Comparison of ENCODE assay signal across 28 cellular contexts in genomic region chr2:168793596-168793995, GRCh38. TPM values are rescaled to one million over a fixed set of nuclear protein-coding genes. Genes with fewer than 3 reads are reported as not detected.
"Had no signal": no experiment of that assay in that cellular context is flagged by ENCODE, and none has a peak within 500 bp of the region (broad histone marks: within the 10 kb centered on the region; RNA-seq: fewer than 3 reads in every experiment).

No MANE protein-coding gene starts in this region.

- H3K27ac Mint-ChIP-seq: dendritic cell treated with granulocyte-macrophage colony-stimulating factor and Interleukin-4, amounts not matched to agents 40 ng/mL and 50 ng/mL, for 4 days; naive thymus-derived CD4-positive, alpha-beta T cell; nephron; stimulated activated effector memory CD8-positive, alpha-beta T cell treated with anti-CD3 and anti-CD28 coated beads, Interleukin-12 subunit alpha, Interleukin-12 subunit beta, amount 100 ng/mL, for 72 hours had no signal

- H3K27ac ChIP-seq: colonic mucosa, esophagus muscularis mucosa, heart left ventricle, hepatocyte, left lung, prostate gland, right atrium auricular region, stomach, thyroid gland, vagina had no signal

- H3K4me2 ChIP-seq: hepatocyte had no signal

- H3K4me1 Mint-ChIP-seq: naive thymus-derived CD4-positive, alpha-beta T cell; stimulated activated effector memory CD8-positive, alpha-beta T cell treated with anti-CD3 and anti-CD28 coated beads, Interleukin-12 subunit alpha, Interleukin-12 subunit beta, amount 100 ng/mL, for 72 hours had no signal

- H3K27me3 Mint-ChIP-seq: dendritic cell treated with granulocyte-macrophage colony-stimulating factor and Interleukin-4, amounts not matched to agents 40 ng/mL and 50 ng/mL, for 4 days had no signal

- H3K4me3 ChIP-seq: colonic mucosa, esophagus muscularis mucosa, heart left ventricle, hepatocyte, left lung, prostate gland, right atrium auricular region, stomach, thyroid gland, vagina had no signal

- H3K79me2 ChIP-seq: hepatocyte had no signal

- H3K36me3 Mint-ChIP-seq: naive thymus-derived CD4-positive, alpha-beta T cell; stimulated activated effector memory CD8-positive, alpha-beta T cell treated with anti-CD3 and anti-CD28 coated beads, Interleukin-12 subunit alpha, Interleukin-12 subunit beta, amount 100 ng/mL, for 72 hours had no signal

- FAIRE-seq: endothelial cell of umbilical vein, frontal cortex, islet of Langerhans had no signal

- H3K9me3 ChIP-seq: colonic mucosa, esophagus muscularis mucosa, heart left ventricle, left lung, prostate gland, right atrium auricular region, stomach, thyroid gland, vagina had no signal

- H2AFZ ChIP-seq: hepatocyte had no signal

- H3K36me3 ChIP-seq: colonic mucosa, esophagus muscularis mucosa, heart left ventricle, left lung, prostate gland, right atrium auricular region, stomach, thyroid gland, vagina had no signal

- ATAC-seq: heart left ventricle; left cardiac atrium; left lung; naive thymus-derived CD4-positive, alpha-beta T cell; sciatic nerve; stimulated activated effector memory CD8-positive, alpha-beta T cell treated with anti-CD3 and anti-CD28 coated beads, Interleukin-12 subunit alpha, Interleukin-12 subunit beta, amount 100 ng/mL, for 72 hours had no signal

- H3K27me3 ChIP-seq: colonic mucosa, esophagus muscularis mucosa, heart left ventricle, hepatocyte, left lung, right atrium auricular region, stomach, thyroid gland, vagina had no signal

- H3K4me1 ChIP-seq: prostate gland, vagina had no signal

- H3K9me3 Mint-ChIP-seq: dendritic cell treated with granulocyte-macrophage colony-stimulating factor and Interleukin-4, amounts not matched to agents 40 ng/mL and 50 ng/mL, for 4 days; stimulated activated effector memory CD8-positive, alpha-beta T cell treated with anti-CD3 and anti-CD28 coated beads, Interleukin-12 subunit alpha, Interleukin-12 subunit beta, amount 100 ng/mL, for 72 hours had no signal

- DNase-seq: colonic mucosa; effector CD8-positive, alpha-beta T cell; heart left ventricle; left cardiac atrium; left lung; mesendoderm; midbrain; naive thymus-derived CD4-positive, alpha-beta T cell; nucleus accumbens; stimulated activated CD4-positive, alpha-beta T cell treated with anti-CD3 and anti-CD28 coated beads, Interleukin-2, amount 100 ng/mL, for 24 hours; stimulated activated CD4-positive, alpha-beta T cell treated with anti-CD3 and anti-CD28 coated beads, Interleukin-4, amount 100 ng/mL, for 24 hours; stimulated activated naive CD4-positive, alpha-beta T cell treated with Interleukin-2 at 50 U/mL for 16 hours; stomach; thyroid gland; trophoblast cell had no signal

- H3K4me3 Mint-ChIP-seq: dendritic cell treated with granulocyte-macrophage colony-stimulating factor and Interleukin-4, amounts not matched to agents 40 ng/mL and 50 ng/mL, for 4 days; naive thymus-derived CD4-positive, alpha-beta T cell; nephron; stimulated activated effector memory CD8-positive, alpha-beta T cell treated with anti-CD3 and anti-CD28 coated beads, Interleukin-12 subunit alpha, Interleukin-12 subunit beta, amount 100 ng/mL, for 72 hours had no signal

RNA-seq across cellular contexts. Expression of gene NOSTRIN, which starts 8.8 kb away (rescaled TPM):
- total RNA-seq: osteocyte had no signal
- polyA plus RNA-seq: naive thymus-derived CD4-positive, alpha-beta T cell had no signal
